In the genomic region with DNA sequence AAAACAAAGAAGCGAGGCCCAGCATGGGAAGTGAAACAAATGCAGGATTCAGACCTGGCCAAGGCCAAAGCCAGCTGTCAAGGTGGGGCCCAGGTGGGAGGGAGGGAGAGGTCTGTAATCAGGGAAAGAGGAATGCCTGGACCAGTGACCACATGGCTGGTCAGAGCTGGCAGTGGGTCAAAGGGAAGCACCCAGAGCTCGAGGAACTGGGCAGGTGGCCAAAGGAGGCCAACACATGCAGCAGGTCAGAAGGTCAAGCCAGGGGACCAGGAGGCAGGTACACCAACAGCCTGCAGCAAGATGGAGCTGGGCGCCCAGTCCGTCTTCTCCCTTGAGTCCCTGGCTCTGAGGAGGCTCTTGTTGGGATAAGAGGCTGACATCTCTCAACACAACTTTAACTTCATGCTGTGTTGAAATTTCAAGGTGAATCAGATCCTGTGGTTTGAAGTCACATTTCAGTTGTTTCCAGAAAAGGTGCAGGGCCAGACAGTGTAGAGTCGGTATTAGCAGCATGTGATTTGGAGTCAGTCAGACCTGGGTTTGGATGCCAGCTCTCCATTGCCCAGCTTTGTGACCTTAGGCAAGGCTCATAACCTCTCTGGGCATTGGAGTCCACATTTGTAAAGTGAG, we compare ENCODE assay signal across 3 cellular contexts.
TF ChIP-seq lines count a peak whose summit lies in the region.

No MANE protein-coding gene starts in this region.

TF ChIP-seq in A549, 52 proteins besides CTCF, POLR2A, EP300 and RAD21:
- TF ChIP-seq, protein P1, sequence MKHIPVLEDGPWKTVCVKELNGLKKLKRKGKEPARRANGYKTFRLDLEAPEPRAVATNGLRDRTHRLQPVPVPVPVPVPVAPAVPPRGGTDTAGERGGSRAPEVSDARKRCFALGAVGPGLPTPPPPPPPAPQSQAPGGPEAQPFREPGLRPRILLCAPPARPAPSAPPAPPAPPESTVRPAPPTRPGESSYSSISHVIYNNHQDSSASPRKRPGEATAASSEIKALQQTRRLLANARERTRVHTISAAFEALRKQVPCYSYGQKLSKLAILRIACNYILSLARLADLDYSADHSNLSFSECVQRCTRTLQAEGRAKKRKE (CRISPR knock-in tag; IDR thresholded peaks at IDR 0.05; ENCODE audit: low read depth) = no peak
- TF ChIP-seq HOXB5 (CRISPR knock-in tag; IDR thresholded peaks at IDR 0.05) (no peak), FOXS1 (CRISPR knock-in tag; IDR thresholded peaks at IDR 0.05) (no peak), ZC3H11A (IDR thresholded peaks at IDR 0.05) (no peak)

TF ChIP-seq in Ishikawa, 13 proteins besides CTCF, POLR2A, EP300 and RAD21:
- TF ChIP-seq NFIC (IDR thresholded peaks at IDR 0.05) (peak; percentile 72), FOXM1 (IDR thresholded peaks at IDR 0.05; ENCODE audit: borderline replicate concordance, low read depth) (no peak)

TF ChIP-seq in K562, 482 proteins besides CTCF, POLR2A, EP300 and RAD21:
- TF ChIP-seq, protein P2, sequence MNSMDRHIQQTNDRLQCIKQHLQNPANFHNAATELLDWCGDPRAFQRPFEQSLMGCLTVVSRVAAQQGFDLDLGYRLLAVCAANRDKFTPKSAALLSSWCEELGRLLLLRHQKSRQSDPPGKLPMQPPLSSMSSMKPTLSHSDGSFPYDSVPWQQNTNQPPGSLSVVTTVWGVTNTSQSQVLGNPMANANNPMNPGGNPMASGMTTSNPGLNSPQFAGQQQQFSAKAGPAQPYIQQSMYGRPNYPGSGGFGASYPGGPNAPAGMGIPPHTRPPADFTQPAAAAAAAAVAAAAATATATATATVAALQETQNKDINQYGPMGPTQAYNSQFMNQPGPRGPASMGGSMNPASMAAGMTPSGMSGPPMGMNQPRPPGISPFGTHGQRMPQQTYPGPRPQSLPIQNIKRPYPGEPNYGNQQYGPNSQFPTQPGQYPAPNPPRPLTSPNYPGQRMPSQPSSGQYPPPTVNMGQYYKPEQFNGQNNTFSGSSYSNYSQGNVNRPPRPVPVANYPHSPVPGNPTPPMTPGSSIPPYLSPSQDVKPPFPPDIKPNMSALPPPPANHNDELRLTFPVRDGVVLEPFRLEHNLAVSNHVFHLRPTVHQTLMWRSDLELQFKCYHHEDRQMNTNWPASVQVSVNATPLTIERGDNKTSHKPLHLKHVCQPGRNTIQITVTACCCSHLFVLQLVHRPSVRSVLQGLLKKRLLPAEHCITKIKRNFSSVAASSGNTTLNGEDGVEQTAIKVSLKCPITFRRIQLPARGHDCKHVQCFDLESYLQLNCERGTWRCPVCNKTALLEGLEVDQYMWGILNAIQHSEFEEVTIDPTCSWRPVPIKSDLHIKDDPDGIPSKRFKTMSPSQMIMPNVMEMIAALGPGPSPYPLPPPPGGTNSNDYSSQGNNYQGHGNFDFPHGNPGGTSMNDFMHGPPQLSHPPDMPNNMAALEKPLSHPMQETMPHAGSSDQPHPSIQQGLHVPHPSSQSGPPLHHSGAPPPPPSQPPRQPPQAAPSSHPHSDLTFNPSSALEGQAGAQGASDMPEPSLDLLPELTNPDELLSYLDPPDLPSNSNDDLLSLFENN (IDR thresholded peaks at IDR 0.05; ENCODE audit: low read depth in 2 of 2, low read length in 2 of 2) = no peak
- TF ChIP-seq WHSC1 (IDR thresholded peaks at IDR 0.05; ENCODE audit: low read length) = peak; percentile 49
- TF ChIP-seq RBBP5 (IDR thresholded peaks at IDR 0.05; ENCODE audit: borderline replicate concordance, insufficient read depth, low read length, poor library complexity, severe bottlenecking) = peak; percentile 33
- peak; percentile 53 for TF ChIP-seq NFIC (IDR thresholded peaks at IDR 0.05)
- TF ChIP-seq KDM5B (IDR thresholded peaks at IDR 0.05; ENCODE audit: insufficient replicate concordance, low read depth, low read length) = no peak
- no peak for TF ChIP-seq NR3C1 (CRISPR knock-in tag; IDR thresholded peaks at IDR 0.05)
